Comparison of ENCODE assay signal across 11 cellular contexts in the genomic region with DNA sequence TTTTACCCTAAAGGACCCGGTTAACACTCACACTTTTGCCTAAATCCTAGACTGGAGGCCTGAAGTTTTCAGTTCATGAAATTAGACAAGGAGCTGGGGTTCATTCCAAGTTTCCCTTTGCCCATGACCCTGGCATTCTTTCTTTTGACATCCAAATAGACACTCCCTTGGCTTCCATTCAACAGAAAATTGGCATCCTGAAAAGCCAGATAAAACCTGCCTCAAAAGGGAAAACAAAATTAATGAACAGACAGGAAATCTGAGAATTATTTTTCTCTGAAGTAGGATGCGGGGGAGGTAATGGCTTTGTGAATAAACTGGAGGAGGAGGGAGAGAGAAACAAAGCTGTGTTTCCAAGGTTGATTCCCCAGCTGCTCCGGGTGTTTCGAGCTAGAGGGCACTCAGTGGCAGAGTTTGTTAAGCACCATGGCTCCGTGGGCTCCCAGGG. TPM values are rescaled to one million over a fixed set of nuclear protein-coding genes. Genes with fewer than 3 reads are reported as not detected.
DNase-seq lines count a peak whose midpoint lies in the region; ATAC-seq and TF ChIP-seq lines count a peak whose summit lies in the region.
"Had no signal": no experiment of that assay in that cellular context is flagged by ENCODE, and none has a peak within 500 bp of the region (broad histone marks: within the 10 kb centered on the region; RNA-seq: fewer than 3 reads in every experiment).

No MANE protein-coding gene starts in this region.

- H3K27ac ChIP-seq in epithelial cell of prostate (peak overlapping the region; percentile 38), Peyer's patch (no peak overlapping the region)
- H3K27ac ChIP-seq: neutrophil had no signal

- no peak for TF ChIP-seq POLR2A in Peyer's patch (IDR thresholded peaks at IDR 0.05)

- H3K9me3 ChIP-seq in Peyer's patch: no peaks in the 10 kb centered on the region
- H3K9me3 ChIP-seq: neutrophil had no signal

- no peaks in the 10 kb centered on the region for H3K4me1 ChIP-seq in Peyer's patch

- peak; percentile 16 for DNase-seq in HPDE6-E6E7 (ENCODE audit: extremely low spot score)
- peak; percentile 15 to 66 for DNase-seq in NCI-H446 (lab: John Stamatoyannopoulos, UW)
- DNase-seq in epithelial cell of prostate (ENCODE audit: low read depth, low spot score): no peak
- DNase-seq in pulmonary artery endothelial cell (ENCODE audit: low read depth, low spot score): peak; percentile 8
- DNase-seq in Peyer's patch: no peak
- no peak for DNase-seq in activated CD4-positive, alpha-beta T cell treated with anti-CD3 and anti-CD28 coated beads for 4 hours
- no peak for DNase-seq in stimulated activated CD4-positive, alpha-beta T cell treated with anti-CD3 and anti-CD28 coated beads, Interleukin-4, amount 100 ng/mL, for 24 hours
- DNase-seq: NCI-H510A had no signal

- no peaks in the 10 kb centered on the region for H3K27me3 ChIP-seq in Peyer's patch
- H3K27me3 ChIP-seq: neutrophil had no signal

- H3K4me3 ChIP-seq in Peyer's patch: no peak overlapping the region

- no peaks in the 10 kb centered on the region for H3K36me3 ChIP-seq in Peyer's patch
- H3K36me3 ChIP-seq: neutrophil had no signal

- no peak for ATAC-seq in GM21786 (IDR thresholded peaks at IDR 0.05; ENCODE audit: unreplicated experiment)

- TF ChIP-seq CTCF in Peyer's patch (IDR thresholded peaks at IDR 0.05): no peak

RNA-seq across cellular contexts. Expression of gene SPP2, which starts 41.0 kb away (rescaled TPM):
- not detected in 2 replicates for total RNA-seq in pulmonary artery endothelial cell
- total RNA-seq in Peyer's patch: not detected
- total RNA-seq: T-helper 2 cell treated with Interferon-gamma antibody and Interleukin-4, amounts not matched to agents 100 ng/mL and 5 ng/mL, for 36 hours had no signal

Comparison
In these comparisons a context has a peak if more than half of its experiments do, and no peak if none do; other contexts are left out.
1. DNase-seq: peak in HPDE6-E6E7 (single experiment), NCI-H446 (2 of 2) and pulmonary artery endothelial cell (single experiment); none in epithelial cell of prostate (single experiment), Peyer's patch (0 of 3), activated CD4-positive, alpha-beta T cell treated with anti-CD3 and anti-CD28 coated beads for 4 hours (0 of 2) and stimulated activated CD4-positive, alpha-beta T cell treated with anti-CD3 and anti-CD28 coated beads, Interleukin-4, amount 100 ng/mL, for 24 hours (single experiment).